ENCODE assay signal across 8 cellular contexts in genomic region chr16:16365319-16365718, GRCh38. TPM values are rescaled to one million over a fixed set of nuclear protein-coding genes. Genes with fewer than 3 reads are reported as not detected.
DNase-seq lines count a peak whose midpoint lies in the region; ATAC-seq and TF ChIP-seq lines count a peak whose summit lies in the region.
"Not testable (repeated sequence)": the region's sequence is repeated elsewhere in the genome, so short reads cannot be mapped to it uniquely, and the experiment has no call there.

No MANE protein-coding gene starts in this region.

- H3K27me3 Mint-ChIP-seq in naive thymus-derived CD4-positive, alpha-beta T cell, result not testable (repeated sequence)

- H3K4me3 ChIP-seq in naive thymus-derived CD4-positive, alpha-beta T cell (ENCODE audit: low read length); spleen; upper lobe of right lung: not testable (repeated sequence)

- POLR2A ChIA-PET in naive thymus-derived CD4-positive, alpha-beta T cell (lab: Charles Lee), result not testable (repeated sequence)

- not testable (repeated sequence) for H3K4me1 ChIP-seq in naive thymus-derived CD4-positive, alpha-beta T cell (ENCODE audit: control insufficient read depth in 2 of 2, insufficient read depth in 2 of 2, low read length in 2 of 2); spleen; upper lobe of right lung

- not testable (repeated sequence) for H3K36me3 Mint-ChIP-seq in naive thymus-derived CD4-positive, alpha-beta T cell

- CTCF ChIA-PET in naive thymus-derived CD4-positive, alpha-beta T cell (lab: Charles Lee), result not testable (repeated sequence)

- H3K4me3 Mint-ChIP-seq in naive thymus-derived CD4-positive, alpha-beta T cell, result not testable (repeated sequence)

- not testable (repeated sequence) for H3K27me3 ChIP-seq in naive thymus-derived CD4-positive, alpha-beta T cell (ENCODE audit: control insufficient read depth in 2 of 2, insufficient read depth in 2 of 2, low read length in 2 of 2); spleen (replicated peaks in 1 of 7); upper lobe of right lung

- 91 to 94% (median 91%) methylated on average over 14 to 20 of the region's 21 CpGs; no CpG with 5 or more reads in 1 of the 5 donors for WGBS in spleen, 5 donors

- intact Hi-C loops in naive thymus-derived CD4-positive, alpha-beta T cell (cut with micrococcal nuclease); spleen (cut with DNase I; ENCODE audit: low total_unique reads); upper lobe of right lung (cut with DNase I): not testable (repeated sequence)

- peak; percentile 34 for ATAC-seq in naive thymus-derived CD4-positive, alpha-beta T cell
- ATAC-seq in upper lobe of right lung, result peak; percentile 57

- not testable (repeated sequence) for H3K9me3 Mint-ChIP-seq in naive thymus-derived CD4-positive, alpha-beta T cell

- not testable (repeated sequence) for H3K27ac ChIP-seq in naive thymus-derived CD4-positive, alpha-beta T cell (ENCODE audit: low read depth, low read length); spleen; upper lobe of right lung

- not testable (repeated sequence) for H3K9me3 ChIP-seq in naive thymus-derived CD4-positive, alpha-beta T cell (ENCODE audit: control insufficient read depth in 2 of 3, low read length in 3 of 3); spleen; upper lobe of right lung

- DNase-seq in H4 (ENCODE audit: low spot score) (peak; percentile 2), T-helper 1 cell (peak in 3 of 5 donors; percentile 0 to 5 (median 3)), fibroblast of gingiva (ENCODE audit: low read depth) (peak; percentile 0), inferior parietal cortex (ENCODE audit: extremely low spot score) (peak; percentile 0), spleen (peak; percentile 67), upper lobe of right lung (peak; percentile 63)
- peak; percentile 5 for DNase-seq in activated naive CD4-positive, alpha-beta T cell treated with anti-CD3 and anti-CD28 coated beads, Interleukin-2, amount 50 U/mL, for 16 hours
- DNase-seq in naive thymus-derived CD4-positive, alpha-beta T cell, result not testable (repeated sequence)

- TF ChIP-seq POLR2A in spleen (IDR thresholded peaks at IDR 0.05), result not testable (repeated sequence)

- not testable (repeated sequence) for H3K4me1 Mint-ChIP-seq in naive thymus-derived CD4-positive, alpha-beta T cell

- not testable (repeated sequence) for TF ChIP-seq CTCF in spleen (IDR thresholded peaks at IDR 0.05 in 8 of 11, conservative IDR thresholded peaks at IDR 0.05 in 3 of 11); upper lobe of right lung (IDR thresholded peaks at IDR 0.05)

- not testable (repeated sequence) for H3K36me3 ChIP-seq in naive thymus-derived CD4-positive, alpha-beta T cell (ENCODE audit: control insufficient read depth in 2 of 3, insufficient read depth in 3 of 3, low read length in 3 of 3); spleen; upper lobe of right lung

- H3K27ac Mint-ChIP-seq in naive thymus-derived CD4-positive, alpha-beta T cell, result not testable (repeated sequence)

RNA-seq across cellular contexts. Expression of gene NPIPA7, which starts 13.6 kb away (rescaled TPM):
- total RNA-seq in H4 (2014; rRNA removed; shearing (Covaris generic)), result 3.1 and 7.7 TPM in 2 replicates
- 1 to 10 TPM; 2.3 to 8.8 (median 6.7) TPM for total RNA-seq in naive thymus-derived CD4-positive, alpha-beta T cell
- polyA plus RNA-seq in naive thymus-derived CD4-positive, alpha-beta T cell, result under 1 TPM; 0.70 to 0.86 TPM
- total RNA-seq in spleen (10 to 100 TPM in 2 of 7 donors, 1 to 10 TPM in 5; 4.6 to 11.7 (median 7.1) TPM), upper lobe of right lung (7.7 TPM)
- polyA plus RNA-seq in spleen, result 10 to 100 TPM; 17.4 to 21.4 (median 18.1) TPM
